ENCODE assay signal across 10 cellular contexts in genomic region chr1:64960731-64961130, GRCh38. TPM values are rescaled to one million over a fixed set of nuclear protein-coding genes. Genes with fewer than 3 reads are reported as not detected.
DNase-seq lines count a peak whose midpoint lies in the region; ATAC-seq and TF ChIP-seq lines count a peak whose summit lies in the region.
"Had no signal": no experiment of that assay in that cellular context is flagged by ENCODE, and none has a peak within 500 bp of the region (broad histone marks: within the 10 kb centered on the region; RNA-seq: fewer than 3 reads in every experiment).

No MANE protein-coding gene starts in this region.

- no peaks in the 10 kb centered on the region for H3K36me3 ChIP-seq in right atrium auricular region
- H3K36me3 ChIP-seq in PC-3 (ENCODE audit: low read depth, low read length): no peaks in the 10 kb centered on the region
- H3K36me3 ChIP-seq: prostate gland had no signal

- H2AFZ ChIP-seq in PC-3 (ENCODE audit: low read length): no peak overlapping the region

- no peaks in the 10 kb centered on the region for H3F3A ChIP-seq in PC-3 (ENCODE audit: low read length, unreplicated experiment)

- H3K27me3 ChIP-seq in right atrium auricular region (no peaks in the 10 kb centered on the region), PC-3 (ENCODE audit: low read length) (no peaks in the 10 kb centered on the region)

- POLR2A ChIA-PET in PC-3 (lab: Charles Lee; ENCODE audit: unreplicated experiment): no interaction called here

- H3K9ac ChIP-seq in PC-3 (ENCODE audit: low read length): no peak overlapping the region

- peak overlapping the region in 4 of 5 donors; percentile 91 to 96 (median 92) for H3K4me3 Mint-ChIP-seq in immature natural killer cell

- intact Hi-C loops in PC-3 (cut with micrococcal nuclease): no loop called here

- peaks cover 96% of the 10 kb centered on the region for H3K79me2 ChIP-seq in PC-3 (ENCODE audit: low read length)

- peaks cover 0 to 5% of the 10 kb centered on the region in 2 donors for H3K4me1 Mint-ChIP-seq in immature natural killer cell

- peaks cover 0 to 71% of the 10 kb centered on the region in 2 donors for H3K4me1 ChIP-seq in right atrium auricular region
- H3K4me1 ChIP-seq in PC-3 (ENCODE audit: insufficient read depth, low read length): peaks cover 16% of the 10 kb centered on the region
- H3K4me1 ChIP-seq: prostate gland had no signal

- H3K27ac Mint-ChIP-seq in immature natural killer cell: peak overlapping the region in 3 of 6 donors; percentile 92 to 94 (median 93)

- peaks cover 7 to 26% (median 8%) of the 10 kb centered on the region in 3 donors for H3K27me3 Mint-ChIP-seq in immature natural killer cell (ENCODE audit: low read depth in 3 of 3)

- no TSS peak for BruUV-seq in PC-3 (replicated peaks; lab: Mats Ljungman, UMichigan)

- peak; percentile 38 for ATAC-seq in GM18519 (IDR thresholded peaks at IDR 0.05; ENCODE audit: low FRiP score, unreplicated experiment)
- ATAC-seq in GM21528 (IDR thresholded peaks at IDR 0.05; ENCODE audit: low FRiP score, unreplicated experiment): peak; percentile 59
- ATAC-seq in HG03378 (IDR thresholded peaks at IDR 0.05; ENCODE audit: unreplicated experiment): peak; percentile 69
- no peak for ATAC-seq in PC-3

- no peaks in the 10 kb centered on the region for H3K9me3 Mint-ChIP-seq in immature natural killer cell

- H3K4me3 ChIP-seq in right atrium auricular region: no peak overlapping the region
- no peak overlapping the region for H3K4me3 ChIP-seq in PC-3 (ENCODE audit: low read length)
- H3K4me3 ChIP-seq: prostate gland had no signal

- no peak overlapping the region for H3K4me2 ChIP-seq in PC-3 (ENCODE audit: low read length)

- CTCF ChIA-PET in PC-3 (lab: Charles Lee): no interaction called here

- H3K36me3 Mint-ChIP-seq in immature natural killer cell: peaks cover 0 to 3% (median 0%) of the 10 kb centered on the region in 3 donors

- H4K20me1 ChIP-seq in PC-3 (ENCODE audit: low read length): peaks cover 22% of the 10 kb centered on the region

- no peak overlapping the region for H3K27ac ChIP-seq in right atrium auricular region
- no peak overlapping the region for H3K27ac ChIP-seq in PC-3 (ENCODE audit: low read length)
- H3K27ac ChIP-seq: prostate gland had no signal

- no peaks in the 10 kb centered on the region for H3K9me2 ChIP-seq in PC-3 (replicated peaks; ENCODE audit: low read length)

- no peak for TF ChIP-seq CTCF in right atrium auricular region (IDR thresholded peaks at IDR 0.05)
- no peak for TF ChIP-seq CTCF in PC-3 (conservative IDR thresholded peaks at IDR 0.05; ENCODE audit: low read depth, low read length)

- H3K9me3 ChIP-seq in right atrium auricular region (no peaks in the 10 kb centered on the region), PC-3 (ENCODE audit: low read length) (no peaks in the 10 kb centered on the region)
- H3K9me3 ChIP-seq: prostate gland had no signal

- DNase-seq in immature natural killer cell (peak; percentile 57 to 60 (median 59)), right atrium auricular region (ENCODE audit: low spot score) (no peak), C1 segment of cervical spinal cord (lab: John Stamatoyannopoulos, UW) (no peak), Ammon's horn (ENCODE audit: low spot score) (no peak), PC-3 (no peak)
- DNase-seq: NCI-H1694 treated with DMSO at 0.1 percent for 48 hours had no signal

RNA-seq across cellular contexts. Expression of gene JAK1, which starts 5.6 kb away (rescaled TPM):
- polyA plus RNA-seq in immature natural killer cell: 100 to 1,000 TPM; 265 to 734 (median 416) TPM
- total RNA-seq in right atrium auricular region: 100 to 1,000 TPM in 1 of 2 donors, 10 to 100 TPM in 1; 90.3 to 122 TPM
- 44.1 and 52.2 TPM in 2 replicates for total RNA-seq in PC-3 (2014; rRNA removed)

Comparison
In these comparisons a context has a peak if more than half of its experiments do, and no peak if none do; other contexts are left out.
1. DNase-seq: peak in immature natural killer cell (3 of 3); none in right atrium auricular region (single experiment), C1 segment of cervical spinal cord (0 of 14), Ammon's horn (single experiment) and PC-3 (single experiment).